ENCODE assay signal across 13 cellular contexts in the genomic region with DNA sequence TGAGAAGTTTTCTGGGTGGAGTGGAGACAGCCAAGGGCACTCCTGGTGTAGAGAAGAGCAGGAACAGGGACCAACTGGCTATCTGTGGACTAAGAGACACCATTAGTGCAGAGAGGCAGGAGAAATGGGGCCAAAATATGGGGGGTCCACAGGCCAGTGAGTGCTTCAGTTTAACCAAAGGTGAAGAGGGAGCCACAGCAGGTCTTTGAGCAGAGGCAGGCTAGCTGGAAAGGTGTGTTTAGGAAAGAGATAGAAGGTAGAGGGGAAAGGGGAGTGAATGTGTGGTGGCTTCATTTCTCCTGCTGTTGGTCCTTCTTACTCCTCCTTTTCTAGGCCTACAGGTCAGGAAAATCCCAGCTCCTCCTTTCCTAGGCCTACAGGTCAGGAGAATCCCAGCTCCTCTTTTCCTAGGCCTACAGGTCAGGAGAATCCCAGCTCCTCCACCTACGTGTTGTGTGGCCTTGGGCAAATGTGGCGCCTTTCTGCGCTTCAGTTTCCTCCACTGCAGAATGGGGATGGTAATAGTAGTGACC. TPM values are rescaled to one million over a fixed set of nuclear protein-coding genes. Genes with fewer than 3 reads are reported as not detected.
DNase-seq lines count a peak whose midpoint lies in the region; ATAC-seq and TF ChIP-seq lines count a peak whose summit lies in the region.
"Had no signal": no experiment of that assay in that cellular context is flagged by ENCODE, and none has a peak within 500 bp of the region (broad histone marks: within the 10 kb centered on the region; RNA-seq: fewer than 3 reads in every experiment).

No MANE protein-coding gene starts in this region.

- ATAC-seq in CD4-positive, CD25-positive, alpha-beta regulatory T cell (ENCODE audit: low read depth in 2 of 2), result no peak
- ATAC-seq in activated CD8-positive, alpha-beta T cell treated with anti-CD3 and anti-CD28 coated beads for 36 hours, result no peak

- no peak overlapping the region for H3K4me3 ChIP-seq in CD4-positive, CD25-positive, alpha-beta regulatory T cell (ENCODE audit: low read depth, low read length)
- no peak overlapping the region for H3K4me3 ChIP-seq in HEK293 (ENCODE audit: low read depth, low read length)
- H3K4me3 ChIP-seq in mucosa of stomach (ENCODE audit: low read length), result peak overlapping the region; percentile 25
- H3K4me3 ChIP-seq: SJSA1 had no signal

- H3K4me1 ChIP-seq in CD4-positive, CD25-positive, alpha-beta regulatory T cell (ENCODE audit: control insufficient read depth, insufficient read depth, low read length, poor library complexity, severe bottlenecking), result peaks cover 38% of the 10 kb centered on the region
- H3K4me1 ChIP-seq in HEK293 (ENCODE audit: control insufficient read depth, insufficient read depth, low read length) (peaks cover 11% of the 10 kb centered on the region), mucosa of stomach (ENCODE audit: control insufficient read depth, insufficient read depth, low read length) (peaks cover 36% of the 10 kb centered on the region)

- CTCF ChIA-PET in HEK293 (lab: Yijun Ruan, JAX), result interaction anchor here (0.9 to 3.2 kb wide), 2 partner anchors 80 to 91 kb away, joined by 3 to 16 read pairs; no protein-coding TSS in a partner anchor
- CTCF ChIA-PET in activated CD8-positive, alpha-beta T cell treated with anti-CD3 and anti-CD28 coated beads for 36 hours (lab: Charles Lee), result interaction anchor here (0.7 to 3.7 kb wide), 7 partner anchors 11 to 216 kb away, joined by 3 to 33 read pairs (median 5); a partner anchor contains a TSS

- peak overlapping the region; percentile 86 to 90 (median 88) for H3K4me3 Mint-ChIP-seq in CD4-positive, CD25-positive, alpha-beta regulatory T cell
- peak overlapping the region; percentile 90 for H3K4me3 Mint-ChIP-seq in activated CD8-positive, alpha-beta T cell treated with anti-CD3 and anti-CD28 coated beads for 36 hours

- no peak for TF ChIP-seq CTCF in HEK293 (tag by site-specific recombination; IDR thresholded peaks at IDR 0.05)
- no peak for TF ChIP-seq CTCF in activated CD8-positive, alpha-beta T cell treated with anti-CD3 and anti-CD28 coated beads for 36 hours (IDR thresholded peaks at IDR 0.05)

- H3K27me3 Mint-ChIP-seq in CD4-positive, CD25-positive, alpha-beta regulatory T cell, result no peaks in the 10 kb centered on the region
- H3K27me3 Mint-ChIP-seq in activated CD8-positive, alpha-beta T cell treated with anti-CD3 and anti-CD28 coated beads for 36 hours, result no peaks in the 10 kb centered on the region

- no peaks in the 10 kb centered on the region for H3K9me3 ChIP-seq in CD4-positive, CD25-positive, alpha-beta regulatory T cell (ENCODE audit: control insufficient read depth in 2 of 2, low read length in 2 of 2)
- H3K9me3 ChIP-seq in HEK293 (ENCODE audit: control insufficient read depth, insufficient read depth, low read depth, low read length) (no peaks in the 10 kb centered on the region), mucosa of stomach (ENCODE audit: control insufficient read depth, low read length) (no peaks in the 10 kb centered on the region)
- H3K9me3 ChIP-seq: vagina had no signal

- no peaks in the 10 kb centered on the region for H3K27me3 ChIP-seq in CD4-positive, CD25-positive, alpha-beta regulatory T cell (ENCODE audit: control insufficient read depth, insufficient read depth, low read length)
- peaks cover 3% of the 10 kb centered on the region for H3K27me3 ChIP-seq in mucosa of stomach (ENCODE audit: control insufficient read depth, insufficient read depth, low read length)
- H3K27me3 ChIP-seq: SJSA1, vagina had no signal

- H3K4me1 Mint-ChIP-seq in CD4-positive, CD25-positive, alpha-beta regulatory T cell, result peaks cover 0 to 50% (median 20%) of the 10 kb centered on the region in 4 donors
- H3K4me1 Mint-ChIP-seq in activated CD8-positive, alpha-beta T cell treated with anti-CD3 and anti-CD28 coated beads for 36 hours (ENCODE audit: low read depth), result peaks cover 24% of the 10 kb centered on the region

- peak overlapping the region; percentile 61 for H3K9ac ChIP-seq in mucosa of stomach (ENCODE audit: low read length)

- peak overlapping the region in 2 of 3 donors; percentile 26 to 56 for H3K27ac Mint-ChIP-seq in CD4-positive, CD25-positive, alpha-beta regulatory T cell
- peak overlapping the region; percentile 95 for H3K27ac Mint-ChIP-seq in activated CD8-positive, alpha-beta T cell treated with anti-CD3 and anti-CD28 coated beads for 36 hours

- H3K9me3 Mint-ChIP-seq in CD4-positive, CD25-positive, alpha-beta regulatory T cell, result peaks cover 0 to 2% (median 0%) of the 10 kb centered on the region in 7 donors
- H3K9me3 Mint-ChIP-seq in activated CD8-positive, alpha-beta T cell treated with anti-CD3 and anti-CD28 coated beads for 36 hours, result no peaks in the 10 kb centered on the region

- intact Hi-C loops in activated CD8-positive, alpha-beta T cell treated with anti-CD3 and anti-CD28 coated beads for 36 hours (cut with micrococcal nuclease), result loop anchor here (5.0 kb wide), 1 partner anchor 80 kb away; no protein-coding TSS in a partner anchor

- DNase-seq in CD4-positive, CD25-positive, alpha-beta regulatory T cell, result no peak
- DNase-seq in activated CD8-positive, alpha-beta T cell treated with anti-CD3 and anti-CD28 coated beads for 36 hours, result no peak
- DNase-seq in D341Med (ENCODE audit: low spot score) (no peak), foreskin melanocyte (no peak), putamen (ENCODE audit: low spot score) (no peak), NCI-H446 treated with DMSO at 0.1 percent for 48 hours (lab: John Stamatoyannopoulos, UW) (no peak)
- DNase-seq: activated CD4-positive, alpha-beta T cell treated with anti-CD3 and anti-CD28 coated beads for 1 hour had no signal

- peak overlapping the region; percentile 23 for H3K27ac ChIP-seq in CD4-positive, CD25-positive, alpha-beta regulatory T cell (ENCODE audit: insufficient read depth, low read length, poor library complexity, severe bottlenecking)
- H3K27ac ChIP-seq in HEK293 (ENCODE audit: extremely low read depth, low read depth, low read length), result no peak overlapping the region
- H3K27ac ChIP-seq: SJSA1 had no signal

- POLR2A ChIA-PET in HEK293 (lab: Yijun Ruan, JAX), result interaction anchor here (0.6 to 2.0 kb wide), 6 partner anchors 10 to 44 kb away, joined by 3 to 15 read pairs (median 6); a partner anchor contains a TSS
- POLR2A ChIA-PET in activated CD8-positive, alpha-beta T cell treated with anti-CD3 and anti-CD28 coated beads for 36 hours (lab: Charles Lee), result interaction anchor here (0.9 to 10.2 kb wide), 8 partner anchors 10 to 127 kb away, joined by 3 to 217 read pairs (median 22); a partner anchor contains a TSS

- peaks cover 8% of the 10 kb centered on the region for H3K36me3 ChIP-seq in CD4-positive, CD25-positive, alpha-beta regulatory T cell (ENCODE audit: control insufficient read depth, insufficient read depth, low read length)
- peaks cover 0 to 14% of the 10 kb centered on the region in 2 experiments; a peak in 1 of 3 replicates for H3K36me3 ChIP-seq in HEK293 (ENCODE audit: control insufficient read depth in 2 of 2, insufficient read depth in 1 of 2, low read length in 2 of 2)
- H3K36me3 ChIP-seq in mucosa of stomach (ENCODE audit: control insufficient read depth, insufficient read depth, low read length), result peaks cover under 1% of the 10 kb centered on the region

- peaks cover 15% of the 10 kb centered on the region for H3K36me3 Mint-ChIP-seq in CD4-positive, CD25-positive, alpha-beta regulatory T cell
- peaks cover 34% of the 10 kb centered on the region for H3K36me3 Mint-ChIP-seq in activated CD8-positive, alpha-beta T cell treated with anti-CD3 and anti-CD28 coated beads for 36 hours (ENCODE audit: low read depth)

TF ChIP-seq in HEK293, 187 proteins besides CTCF, POLR2A, EP300 and RAD21:
- peak; percentile 57; the same call in 1 of the 2 replicates for TF ChIP-seq ZNF394 (tag by site-specific recombination; IDR thresholded peaks at IDR 0.05; ENCODE audit: borderline replicate concordance)
- TF ChIP-seq GLI4 (tag by site-specific recombination; IDR thresholded peaks at IDR 0.05), result no peak
- TF ChIP-seq ZNF133 (tag by site-specific recombination; IDR thresholded peaks at IDR 0.05), result peak; percentile 98
- peak; percentile 72; the same call in 1 of the 2 replicates for TF ChIP-seq ZNF16 (tag by site-specific recombination; IDR thresholded peaks at IDR 0.05; ENCODE audit: low read depth)

RNA-seq across cellular contexts. Expression of a gene that starts 1.5 kb away (rescaled TPM):
- 15.9 TPM for total RNA-seq in CD4-positive, CD25-positive, alpha-beta regulatory T cell
- polyA plus RNA-seq in CD4-positive, CD25-positive, alpha-beta regulatory T cell, result 1 to 10 TPM in 2 of 4 donors, under 1 TPM in 2; 0.42 to 1.3 (median 0.79) TPM
- total RNA-seq in activated CD8-positive, alpha-beta T cell treated with anti-CD3 and anti-CD28 coated beads for 36 hours, result 10 to 100 TPM in 1 of 2 experiments, 1 to 10 TPM in 1; 9.4 to 10.6 TPM
- total RNA-seq: SJSA1 had no signal

RNA-seq across cellular contexts. Expression of a gene that starts 3.1 kb away (rescaled TPM):
- total RNA-seq in CD4-positive, CD25-positive, alpha-beta regulatory T cell, result 2,934 TPM
- polyA plus RNA-seq in CD4-positive, CD25-positive, alpha-beta regulatory T cell, result 100 to 1,000 TPM; 527 to 727 (median 674) TPM
- 1,000 to 10,000 TPM; 3,001 to 3,058 TPM for total RNA-seq in activated CD8-positive, alpha-beta T cell treated with anti-CD3 and anti-CD28 coated beads for 36 hours

RNA-seq across cellular contexts. Expression of a gene that starts 6.0 kb away (rescaled TPM):
- total RNA-seq in CD4-positive, CD25-positive, alpha-beta regulatory T cell, result not detected
- polyA plus RNA-seq in CD4-positive, CD25-positive, alpha-beta regulatory T cell, result not detected
- not detected for total RNA-seq in activated CD8-positive, alpha-beta T cell treated with anti-CD3 and anti-CD28 coated beads for 36 hours
- total RNA-seq: mononuclear cell, NCI-H460, SJSA1, vagina had no signal

RNA-seq across cellular contexts. Expression of a gene that starts 12.3 kb away (rescaled TPM):
- not detected for total RNA-seq in CD4-positive, CD25-positive, alpha-beta regulatory T cell
- polyA plus RNA-seq in CD4-positive, CD25-positive, alpha-beta regulatory T cell, result not detected
- total RNA-seq in activated CD8-positive, alpha-beta T cell treated with anti-CD3 and anti-CD28 coated beads for 36 hours, result under 1 TPM in 1 of 2 experiments, not detected in 1; 0.18 TPM
- total RNA-seq: vagina had no signal

RNA-seq across cellular contexts. Expression of a gene that starts 19.5 kb away (rescaled TPM):
- not detected for total RNA-seq in CD4-positive, CD25-positive, alpha-beta regulatory T cell
- not detected for polyA plus RNA-seq in CD4-positive, CD25-positive, alpha-beta regulatory T cell
- total RNA-seq in activated CD8-positive, alpha-beta T cell treated with anti-CD3 and anti-CD28 coated beads for 36 hours, result not detected
- total RNA-seq: mononuclear cell, NCI-H460, vagina had no signal
